ENCODE assay signal across 7 cellular contexts in genomic region chr1:154937051-154937987, GRCh38. TPM values are rescaled to one million over a fixed set of nuclear protein-coding genes. Genes with fewer than 3 reads are reported as not detected.
DNase-seq lines count a peak whose midpoint lies in the region; ATAC-seq and TF ChIP-seq lines count a peak whose summit lies in the region.

No MANE protein-coding gene starts in this region.

- peak overlapping the region; percentile 73 to 75 for H3K4me3 ChIP-seq in ascending aorta
- peak overlapping the region; percentile 26 for H3K4me3 ChIP-seq in hepatocyte

- no peaks in the 10 kb centered on the region for H3K27me3 ChIP-seq in ascending aorta
- H3K27me3 ChIP-seq in hepatocyte, result no peaks in the 10 kb centered on the region

- H3K36me3 ChIP-seq in ascending aorta, result no peaks in the 10 kb centered on the region
- no peaks in the 10 kb centered on the region for H3K36me3 ChIP-seq in hepatocyte (replicated peaks; ENCODE audit: insufficient read depth, low read depth)

- H3K4me2 ChIP-seq in hepatocyte, result peak overlapping the region; percentile 69

- H3K9me3 ChIP-seq in ascending aorta, result no peaks in the 10 kb centered on the region
- H3K9me3 ChIP-seq in hepatocyte (ENCODE audit: low read depth), result no peaks in the 10 kb centered on the region

- H3K4me1 ChIP-seq in ascending aorta (peaks cover 0 to 17% of the 10 kb centered on the region in 2 donors), hepatocyte (ENCODE audit: insufficient read depth) (peaks cover 8% of the 10 kb centered on the region)

- H3K27ac ChIP-seq in ascending aorta (peak overlapping the region; percentile 97 to 98), hepatocyte (peak overlapping the region; percentile 96)

- H3K79me2 ChIP-seq in hepatocyte, result peaks cover 9% of the 10 kb centered on the region

- intact Hi-C loops in ascending aorta (cut with DNase I), result loop anchor here (1.0 to 5.0 kb wide), 7 partner anchors 19 to 310 kb away; partner anchors contain the start of genes KCNN3, PBXIP1, SLC50A1 and ZBTB7B

- H2AFZ ChIP-seq in hepatocyte, result peak overlapping the region; percentile 71

- peak; percentile 33 for ATAC-seq in GM18499 (IDR thresholded peaks at IDR 0.05; ENCODE audit: insufficient read depth, unreplicated experiment)
- ATAC-seq in HG02884 (IDR thresholded peaks at IDR 0.05; ENCODE audit: unreplicated experiment), result peak; percentile 56

- no peaks in the 10 kb centered on the region for H3K9me2 ChIP-seq in hepatocyte (replicated peaks; ENCODE audit: insufficient read depth)

- no peaks in the 10 kb centered on the region for H4K20me1 ChIP-seq in hepatocyte (ENCODE audit: insufficient read depth, poor library complexity, severe bottlenecking)

- WGBS in hepatocyte (ENCODE audit: low lambda C conversion rate, missing lambda C conversion rate), result 1% methylated on average over 38 of the region's 38 CpGs

- peak; percentile 83 for DNase-seq in NCI-H146 treated with DMSO at 0.1 percent for 48 hours (lab: John Stamatoyannopoulos, UW; ENCODE audit: unreplicated experiment)
- DNase-seq in T-helper 1 cell, result peak; percentile 80 to 98 (median 87)
- peak; percentile 72 to 94 for DNase-seq in ascending aorta (ENCODE audit: low spot score in 2 of 2)
- peak; percentile 95 for DNase-seq in hepatocyte (ENCODE audit: low spot score)
- DNase-seq in retina, result peak; percentile 99

- TF ChIP-seq CTCF in ascending aorta (IDR thresholded peaks at IDR 0.05), result peak; percentile 38 to 44 (median 39)
- TF ChIP-seq CTCF in hepatocyte (IDR thresholded peaks at IDR 0.05; ENCODE audit: poor library complexity), result peak; percentile 23

RNA-seq across cellular contexts. Expression of gene PMVK, which starts 0.8 kb away (rescaled TPM):
- total RNA-seq in ascending aorta (9.6 TPM), hepatocyte (12.5 and 18.5 TPM in 2 replicates)
- polyA plus RNA-seq in hepatocyte, result 53.5 and 59.2 TPM in 2 replicates

RNA-seq across cellular contexts. Expression of gene PBXIP1, which starts 18.6 kb away (rescaled TPM):
- total RNA-seq in ascending aorta (70.0 TPM), hepatocyte (52.4 and 53.0 TPM in 2 replicates)
- 61.0 and 65.5 TPM in 2 replicates for polyA plus RNA-seq in hepatocyte

RNA-seq across cellular contexts. Expression of gene PYGO2, which starts 24.3 kb away (rescaled TPM):
- total RNA-seq in ascending aorta (48.7 TPM), hepatocyte (20.2 and 21.8 TPM in 2 replicates)
- polyA plus RNA-seq in hepatocyte, result 22.3 and 28.3 TPM in 2 replicates

RNA-seq across cellular contexts. Expression of gene SHC1, which starts 33.2 kb away (rescaled TPM):
- total RNA-seq in ascending aorta (211 TPM), hepatocyte (81.8 and 95.6 TPM in 2 replicates)
- polyA plus RNA-seq in hepatocyte, result 107 and 120 TPM in 2 replicates

RNA-seq across cellular contexts. Expression of gene CKS1B, which starts 37.2 kb away (rescaled TPM):
- total RNA-seq in ascending aorta, result 40.4 TPM
- 40.4 and 41.5 TPM in 2 replicates for total RNA-seq in hepatocyte
- polyA plus RNA-seq in hepatocyte, result 91.3 and 102 TPM in 2 replicates

Comparison
In these comparisons a context has a peak if more than half of its experiments do, and no peak if none do; other contexts are left out.
1. Peak in every context shown above with its lines: DNase-seq, ATAC-seq, H3K4me3 ChIP-seq and H3K27ac ChIP-seq.